2 cellular contexts compared by ENCODE assay signal in genomic region chrX:25178555-25178954, GRCh38.
TF ChIP-seq lines count a peak whose summit lies in the region.

No MANE protein-coding gene starts in this region.

TF ChIP-seq in GM23338, 12 proteins besides CTCF, POLR2A, EP300 and RAD21 (continued from another document):
- no peak for TF ChIP-seq EZH2 (IDR thresholded peaks at IDR 0.05; ENCODE audit: low read depth, unreplicated experiment)
- no peak for TF ChIP-seq ZNF114 (CRISPR knock-in tag; IDR thresholded peaks at IDR 0.05)
- TF ChIP-seq JUNB (IDR thresholded peaks at IDR 0.05; ENCODE audit: unreplicated experiment) = no peak
- no peak for TF ChIP-seq CREB1 (CRISPR knock-in tag; IDR thresholded peaks at IDR 0.05; ENCODE audit: low read depth)
- no peak for TF ChIP-seq ZNF462 (CRISPR knock-in tag; IDR thresholded peaks at IDR 0.05)
- no peak for TF ChIP-seq REST (IDR thresholded peaks at IDR 0.05; ENCODE audit: unreplicated experiment)
- TF ChIP-seq ZNF331 (CRISPR knock-in tag; IDR thresholded peaks at IDR 0.05; ENCODE audit: low read depth) = no peak

TF ChIP-seq in H1, 55 proteins besides CTCF, POLR2A, EP300 and RAD21 (continued from another document):
- no peak for TF ChIP-seq ATF3 (IDR thresholded peaks at IDR 0.05; ENCODE audit: insufficient read depth, low read depth, low read length)
- TF ChIP-seq SUZ12 (IDR thresholded peaks at IDR 0.05; ENCODE audit: low read length) = no peak
